1 cellular context compared by ENCODE assay signal in the genomic region with DNA sequence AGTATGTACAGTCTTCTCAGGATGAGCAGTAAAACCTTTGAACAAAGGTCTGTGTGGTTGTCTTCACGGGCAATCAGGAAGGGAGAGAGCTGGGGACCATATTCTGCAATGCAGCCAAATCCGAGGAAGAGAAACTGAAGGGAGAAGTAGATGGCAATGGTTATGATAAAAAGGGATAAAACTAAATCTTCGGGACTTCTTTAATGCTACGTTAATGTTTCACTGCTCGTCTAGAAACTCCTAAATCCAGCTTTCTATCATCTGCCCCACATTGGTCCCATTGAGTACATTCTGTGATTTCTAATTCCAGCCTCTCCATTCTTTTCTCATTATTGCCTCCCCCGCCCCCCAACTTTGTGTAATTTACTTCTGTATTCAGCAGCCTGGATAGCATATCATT.
TF ChIP-seq lines count a peak whose summit lies in the region.

No MANE protein-coding gene starts in this region.

TF ChIP-seq in neural cell, 6 proteins besides CTCF, POLR2A, EP300 and RAD21 (continued from another document):
- TF ChIP-seq, protein P1, sequence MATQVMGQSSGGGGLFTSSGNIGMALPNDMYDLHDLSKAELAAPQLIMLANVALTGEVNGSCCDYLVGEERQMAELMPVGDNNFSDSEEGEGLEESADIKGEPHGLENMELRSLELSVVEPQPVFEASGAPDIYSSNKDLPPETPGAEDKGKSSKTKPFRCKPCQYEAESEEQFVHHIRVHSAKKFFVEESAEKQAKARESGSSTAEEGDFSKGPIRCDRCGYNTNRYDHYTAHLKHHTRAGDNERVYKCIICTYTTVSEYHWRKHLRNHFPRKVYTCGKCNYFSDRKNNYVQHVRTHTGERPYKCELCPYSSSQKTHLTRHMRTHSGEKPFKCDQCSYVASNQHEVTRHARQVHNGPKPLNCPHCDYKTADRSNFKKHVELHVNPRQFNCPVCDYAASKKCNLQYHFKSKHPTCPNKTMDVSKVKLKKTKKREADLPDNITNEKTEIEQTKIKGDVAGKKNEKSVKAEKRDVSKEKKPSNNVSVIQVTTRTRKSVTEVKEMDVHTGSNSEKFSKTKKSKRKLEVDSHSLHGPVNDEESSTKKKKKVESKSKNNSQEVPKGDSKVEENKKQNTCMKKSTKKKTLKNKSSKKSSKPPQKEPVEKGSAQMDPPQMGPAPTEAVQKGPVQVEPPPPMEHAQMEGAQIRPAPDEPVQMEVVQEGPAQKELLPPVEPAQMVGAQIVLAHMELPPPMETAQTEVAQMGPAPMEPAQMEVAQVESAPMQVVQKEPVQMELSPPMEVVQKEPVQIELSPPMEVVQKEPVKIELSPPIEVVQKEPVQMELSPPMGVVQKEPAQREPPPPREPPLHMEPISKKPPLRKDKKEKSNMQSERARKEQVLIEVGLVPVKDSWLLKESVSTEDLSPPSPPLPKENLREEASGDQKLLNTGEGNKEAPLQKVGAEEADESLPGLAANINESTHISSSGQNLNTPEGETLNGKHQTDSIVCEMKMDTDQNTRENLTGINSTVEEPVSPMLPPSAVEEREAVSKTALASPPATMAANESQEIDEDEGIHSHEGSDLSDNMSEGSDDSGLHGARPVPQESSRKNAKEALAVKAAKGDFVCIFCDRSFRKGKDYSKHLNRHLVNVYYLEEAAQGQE (IDR thresholded peaks at IDR 0.05; ENCODE audit: borderline replicate concordance): no peak
